In genomic region chr1:16553244-16553643, GRCh38 we compare ENCODE assay signal across 1 cellular context.
A peak's percentile ranks its signal among the peaks of the same experiment; 100 is the strongest.
TF ChIP-seq lines count a peak whose summit lies in the region.

No MANE protein-coding gene starts in this region.

TF ChIP-seq in HepG2, 621 proteins besides CTCF, POLR2A, EP300 and RAD21:
- TF ChIP-seq, protein P1, sequence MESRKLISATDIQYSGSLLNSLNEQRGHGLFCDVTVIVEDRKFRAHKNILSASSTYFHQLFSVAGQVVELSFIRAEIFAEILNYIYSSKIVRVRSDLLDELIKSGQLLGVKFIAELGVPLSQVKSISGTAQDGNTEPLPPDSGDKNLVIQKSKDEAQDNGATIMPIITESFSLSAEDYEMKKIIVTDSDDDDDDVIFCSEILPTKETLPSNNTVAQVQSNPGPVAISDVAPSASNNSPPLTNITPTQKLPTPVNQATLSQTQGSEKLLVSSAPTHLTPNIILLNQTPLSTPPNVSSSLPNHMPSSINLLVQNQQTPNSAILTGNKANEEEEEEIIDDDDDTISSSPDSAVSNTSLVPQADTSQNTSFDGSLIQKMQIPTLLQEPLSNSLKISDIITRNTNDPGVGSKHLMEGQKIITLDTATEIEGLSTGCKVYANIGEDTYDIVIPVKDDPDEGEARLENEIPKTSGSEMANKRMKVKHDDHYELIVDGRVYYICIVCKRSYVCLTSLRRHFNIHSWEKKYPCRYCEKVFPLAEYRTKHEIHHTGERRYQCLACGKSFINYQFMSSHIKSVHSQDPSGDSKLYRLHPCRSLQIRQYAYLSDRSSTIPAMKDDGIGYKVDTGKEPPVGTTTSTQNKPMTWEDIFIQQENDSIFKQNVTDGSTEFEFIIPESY (CRISPR knock-in tag; IDR thresholded peaks at IDR 0.05) = 0 out of 2 replicates have a peak, but pooled peaks have one; percentile 12
